Comparison of ENCODE assay signal across 38 cellular contexts in genomic region chr11:35507688-35508087, GRCh38. TPM values are rescaled to one million over a fixed set of nuclear protein-coding genes. Genes with fewer than 3 reads are reported as not detected.
DNase-seq lines count a peak whose midpoint lies in the region; ATAC-seq and TF ChIP-seq lines count a peak whose summit lies in the region.
"Had no signal": no experiment of that assay in that cellular context is flagged by ENCODE, and none has a peak within 500 bp of the region (broad histone marks: within the 10 kb centered on the region; RNA-seq: fewer than 3 reads in every experiment).

No MANE protein-coding gene starts in this region.

- H2BK120ac ChIP-seq in H9 (ENCODE audit: low read depth, low read length, poor library complexity, severe bottlenecking), result no peak overlapping the region

- H3K79me2 ChIP-seq in H9 (ENCODE audit: insufficient read depth, low read length), result no peaks in the 10 kb centered on the region
- H3K79me2 ChIP-seq in PC-3 (ENCODE audit: low read length), result no peaks in the 10 kb centered on the region

- ATAC-seq in PC-3 (no peak), GM21526 (IDR thresholded peaks at IDR 0.05; ENCODE audit: low FRiP score, unreplicated experiment) (no peak)
- ATAC-seq: activated CD8-positive, alpha-beta memory T cell treated with anti-CD3 and anti-CD28 coated beads, Interleukin-2, amount 10 ng/mL, durations not matched to agents 7 days and 5 days; GM12878; K562; left cardiac atrium; mucosa of descending colon; natural killer cell; right lobe of liver had no signal

- H3K4me1 ChIP-seq in H9 (ENCODE audit: insufficient read depth, low read length), result no peaks in the 10 kb centered on the region
- peaks cover 11% of the 10 kb centered on the region for H3K4me1 ChIP-seq in PC-3 (ENCODE audit: insufficient read depth, low read length)
- H3K4me1 ChIP-seq: ascending aorta, BE2C, esophagus squamous epithelium, HAP-1, right lobe of liver, spleen, tibial artery had no signal

- H3F3A ChIP-seq in PC-3 (ENCODE audit: low read length, unreplicated experiment), result no peaks in the 10 kb centered on the region

- H2BK15ac ChIP-seq in H9 (ENCODE audit: low read depth, low read length), result no peak overlapping the region

- H3K79me1 ChIP-seq in H9 (ENCODE audit: insufficient read depth, low read depth, low read length, poor library complexity, severe bottlenecking), result no peaks in the 10 kb centered on the region

- H3K23ac ChIP-seq in H9 (ENCODE audit: insufficient read length, low read depth, low read length), result no peak overlapping the region

- H3K27me3 Mint-ChIP-seq in H9 (ENCODE audit: low read depth), result peaks cover 5% of the 10 kb centered on the region; the same call in 1 of the 2 replicates
- H3K27me3 Mint-ChIP-seq: progenitor cell of endocrine pancreas had no signal

- CTCF ChIA-PET in PC-3 (lab: Charles Lee), result no interaction called here

- no peak overlapping the region for H2AK5ac ChIP-seq in H9 (ENCODE audit: insufficient read length, low read length)

- H3K9ac ChIP-seq in H9 (ENCODE audit: extremely low read depth, insufficient read length, low read length), result no peak overlapping the region
- H3K9ac ChIP-seq in PC-3 (ENCODE audit: low read length), result no peak overlapping the region

- BruUV-seq in PC-3 (replicated peaks; lab: Mats Ljungman, UMichigan), result no TSS peak

- no peak overlapping the region for H4K8ac ChIP-seq in H9 (replicated peaks; ENCODE audit: insufficient read length, low read depth, low read length)

- H3K23me2 ChIP-seq in H9 (ENCODE audit: insufficient read length, low read depth, low read length, poor library complexity, severe bottlenecking), result no peaks in the 10 kb centered on the region

- no peak overlapping the region for H3K4me2 ChIP-seq in H9 (ENCODE audit: insufficient read depth, insufficient read length, low read length)
- no peak overlapping the region for H3K4me2 ChIP-seq in PC-3 (ENCODE audit: low read length)

- H3K18ac ChIP-seq in H9 (ENCODE audit: insufficient read length, low read depth, low read length), result no peak overlapping the region

- H3K9me3 ChIP-seq in H9 (ENCODE audit: control insufficient read depth, low read depth, low read length) (no peaks in the 10 kb centered on the region), PC-3 (ENCODE audit: low read length) (no peaks in the 10 kb centered on the region)
- H3K9me3 ChIP-seq: ascending aorta, BE2C, esophagus squamous epithelium, HAP-1, right lobe of liver had no signal

- H3K27me3 ChIP-seq in H9 (ENCODE audit: insufficient read depth, low read length) (no peaks in the 10 kb centered on the region), PC-3 (ENCODE audit: low read length) (no peaks in the 10 kb centered on the region)
- H3K27me3 ChIP-seq: ascending aorta, BE2C, MG63, right lobe of liver, tibial artery had no signal

- H4K20me1 ChIP-seq in H9 (ENCODE audit: control insufficient read depth, insufficient read depth, insufficient read length) (no peaks in the 10 kb centered on the region), PC-3 (ENCODE audit: low read length) (no peaks in the 10 kb centered on the region)

- TF ChIP-seq CTCF in AG09309 (IDR thresholded peaks at IDR 0.05; ENCODE audit: control insufficient read depth, insufficient read depth, low read depth, low read length, missing control alignments) (peak; percentile 10), H9 (conservative IDR thresholded peaks at IDR 0.05) (peak; percentile 47; the same call in 2 of the 3 replicates), PC-3 (conservative IDR thresholded peaks at IDR 0.05; ENCODE audit: low read depth, low read length) (peak; percentile 46; the same call in 1 of the 2 replicates), choroid plexus epithelial cell (conservative IDR thresholded peaks at IDR 0.05; ENCODE audit: low read depth, low read length) (no peak)

- H3K4me1 Mint-ChIP-seq in H9, result peaks cover 0 to 6% of the 10 kb centered on the region in 2 experiments; a peak in 2 of 4 replicates
- H3K4me1 Mint-ChIP-seq: activated CD8-positive, alpha-beta memory T cell treated with anti-CD3 and anti-CD28 coated beads, Interleukin-2, amount 10 ng/mL, durations not matched to agents 7 days and 5 days; central memory CD8-positive, alpha-beta T cell; natural killer cell had no signal

- H3K9me3 Mint-ChIP-seq in H9, result peaks cover 30 to 45% of the 10 kb centered on the region in 2 experiments

- no peak overlapping the region for H2AFZ ChIP-seq in H9 (ENCODE audit: low read length)
- no peak overlapping the region for H2AFZ ChIP-seq in PC-3 (ENCODE audit: low read length)

- H3K4me3 ChIP-seq in AG09309 (ENCODE audit: control insufficient read depth, low read depth, low read length), result no peak overlapping the region
- H3K4me3 ChIP-seq in PC-3 (ENCODE audit: low read length), result no peak overlapping the region
- H3K4me3 ChIP-seq in choroid plexus epithelial cell (ENCODE audit: low read depth, low read length), result no peak overlapping the region
- H3K4me3 ChIP-seq: ascending aorta, esophagus squamous epithelium, GM12878, HAP-1, K562, lung, MG63, mucosa of descending colon, right lobe of liver, spleen, tibial artery had no signal

- WGBS in H9 (ENCODE audit: extremely low coverage, insufficient read length, low lambda C conversion rate), result no CpG with 5 or more reads among the region's 2 CpGs

- intact Hi-C loops in PC-3 (cut with micrococcal nuclease), result no loop called here

- H3T11ph ChIP-seq in H9 (ENCODE audit: low read length), result no peak overlapping the region

- no peak overlapping the region for H3K27ac Mint-ChIP-seq in H9
- H3K27ac Mint-ChIP-seq: activated CD8-positive, alpha-beta memory T cell treated with anti-CD3 and anti-CD28 coated beads, Interleukin-2, amount 10 ng/mL, durations not matched to agents 7 days and 5 days; natural killer cell; progenitor cell of endocrine pancreas had no signal

- no peak overlapping the region for H3K14ac ChIP-seq in H9 (ENCODE audit: insufficient read depth, low read length)

- H3K36me3 ChIP-seq in PC-3 (ENCODE audit: low read depth, low read length), result no peaks in the 10 kb centered on the region
- H3K36me3 ChIP-seq: ascending aorta, BE2C, esophagus squamous epithelium, HAP-1, MG63, right lobe of liver, spleen, tibial artery had no signal

- H3K27ac ChIP-seq in H9 (ENCODE audit: insufficient read length, low read depth, low read length) (no peak overlapping the region), PC-3 (ENCODE audit: low read length) (no peak overlapping the region)
- H3K27ac ChIP-seq: ascending aorta, esophagus squamous epithelium, right lobe of liver, RWPE1, spleen, tibial artery had no signal

- no peak overlapping the region for H3K56ac ChIP-seq in H9 (ENCODE audit: insufficient read length, low read depth, low read length)

- no peak overlapping the region for H4K5ac ChIP-seq in H9 (ENCODE audit: insufficient read length, low read depth, low read length)

- H3K4ac ChIP-seq in H9 (ENCODE audit: low read depth, low read length), result no peak overlapping the region

- no peaks in the 10 kb centered on the region for H3K9me2 ChIP-seq in PC-3 (replicated peaks; ENCODE audit: low read length)

- no peak overlapping the region for H4K91ac ChIP-seq in H9 (ENCODE audit: insufficient read length, low read depth, low read length)

- no peak overlapping the region for H2BK5ac ChIP-seq in H9 (ENCODE audit: insufficient read length, low read length)

- POLR2A ChIA-PET in PC-3 (lab: Charles Lee; ENCODE audit: unreplicated experiment), result no interaction called here

- no peak overlapping the region for H2BK20ac ChIP-seq in H9 (ENCODE audit: low read depth, low read length, poor library complexity, severe bottlenecking)

- H3K4me3 Mint-ChIP-seq in H9, result no peak overlapping the region
- H3K4me3 Mint-ChIP-seq: activated CD8-positive, alpha-beta memory T cell treated with anti-CD3 and anti-CD28 coated beads, Interleukin-2, amount 10 ng/mL, durations not matched to agents 7 days and 5 days; central memory CD8-positive, alpha-beta T cell; natural killer cell had no signal

- DNase-seq in AG09309 (ENCODE audit: low read depth) (no peak), H9 (no peak), PC-3 (peak; percentile 9), choroid plexus epithelial cell (ENCODE audit: low read depth) (peak; percentile 29), NCI-H2196 treated with DMSO at 0.1 percent for 48 hours (lab: John Stamatoyannopoulos, UW; ENCODE audit: unreplicated experiment) (no peak), foreskin melanocyte (no peak)
- no peak for DNase-seq in NK-92 treated with Interleukin-12 subunit alpha and Interleukin-12 subunit beta, amount 100 ng/mL, for 24 hours (lab: John Stamatoyannopoulos, UW)
- DNase-seq: ACHN; activated CD8-positive, alpha-beta memory T cell treated with anti-CD3 and anti-CD28 coated beads, Interleukin-2, amount 10 ng/mL, durations not matched to agents 7 days and 5 days; activated T-cell treated with anti-CD3 and anti-CD28 coated beads, Interleukin-2, amount 50 U/mL, for 48 hours; BE2C; DMS 273 treated with DMSO at 0.1 percent for 48 hours; EL; esophagus squamous epithelium; hypothalamus; left cardiac atrium; MG63; mucosa of descending colon; natural killer cell; NCI-H1105; NCI-H187 treated with DMSO at 0.1 percent for 48 hours; NCI-H2227 treated with DMSO at 0.1 percent for 48 hours; NCI-H526 treated with DMSO at 0.1 percent for 48 hours; nucleus accumbens; right lobe of liver; spleen; tibial artery had no signal

- H3K36me3 Mint-ChIP-seq in H9 (ENCODE audit: insufficient read depth in 1 of 3, low read depth in 3 of 3), result peaks cover 8 to 47% (median 10%) of the 10 kb centered on the region in 3 experiments
- H3K36me3 Mint-ChIP-seq: activated CD8-positive, alpha-beta memory T cell treated with anti-CD3 and anti-CD28 coated beads, Interleukin-2, amount 10 ng/mL, durations not matched to agents 7 days and 5 days had no signal

- H2BK12ac ChIP-seq in H9 (ENCODE audit: insufficient read length, low read depth, low read length), result no peak overlapping the region

RNA-seq across cellular contexts. Expression of gene PAMR1, which starts 17.7 kb away (rescaled TPM):
- total RNA-seq in H9 (2021) (2.4 and 2.9 TPM in 2 replicates), PC-3 (2014; rRNA removed) (0.17 TPM in 1 of 2 replicates, not detected in the other)
- total RNA-seq: activated CD8-positive, alpha-beta memory T cell treated with anti-CD3 and anti-CD28 coated beads, Interleukin-2, amount 10 ng/mL, durations not matched to agents 7 days and 5 days; GM12878; K562; natural killer cell; SK-MEL-5; T-helper 1 cell treated with Interleukin-12 subunit alpha and Interleukin-12 subunit beta and Interleukin-4 antibody, amounts not matched to agents 30 ng/mL and 1 ng/mL, for 36 hours had no signal

Comparison
In these comparisons a context has a peak if more than half of its experiments do, and no peak if none do; other contexts are left out.
1. DNase-seq: peak in PC-3 (single experiment) and choroid plexus epithelial cell (single experiment); none in AG09309 (single experiment), H9 (single experiment), NK-92 treated with Interleukin-12 subunit alpha and Interleukin-12 subunit beta, amount 100 ng/mL, for 24 hours (single experiment), NCI-H2196 treated with DMSO at 0.1 percent for 48 hours (single experiment) and foreskin melanocyte (single experiment).